Comparison of ENCODE assay signal across 2 cellular contexts in the genomic region with DNA sequence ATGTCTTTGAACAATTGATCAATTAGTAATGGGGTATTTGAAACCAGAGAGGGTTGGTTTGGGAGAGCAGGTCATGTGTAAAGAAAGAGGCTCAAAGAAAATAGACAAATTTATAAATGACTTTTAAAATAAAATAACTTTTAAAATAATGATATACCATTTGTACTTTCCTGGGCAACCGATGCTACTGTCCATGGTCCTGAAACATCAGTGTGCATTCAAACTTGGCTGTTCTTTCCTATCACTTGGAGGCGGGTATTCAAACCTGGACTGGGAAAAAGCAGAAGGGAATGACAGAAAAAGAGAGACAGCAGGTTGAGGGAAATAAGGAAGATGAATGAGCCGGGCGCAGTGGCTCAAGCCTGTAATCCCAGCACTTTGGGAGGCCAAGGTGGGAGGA.
TF ChIP-seq lines count a peak whose summit lies in the region.

No MANE protein-coding gene starts in this region.

TF ChIP-seq in SK-N-SH, 30 proteins besides CTCF, POLR2A, EP300 and RAD21 (continued from another document):
- TF ChIP-seq, protein P1, sequence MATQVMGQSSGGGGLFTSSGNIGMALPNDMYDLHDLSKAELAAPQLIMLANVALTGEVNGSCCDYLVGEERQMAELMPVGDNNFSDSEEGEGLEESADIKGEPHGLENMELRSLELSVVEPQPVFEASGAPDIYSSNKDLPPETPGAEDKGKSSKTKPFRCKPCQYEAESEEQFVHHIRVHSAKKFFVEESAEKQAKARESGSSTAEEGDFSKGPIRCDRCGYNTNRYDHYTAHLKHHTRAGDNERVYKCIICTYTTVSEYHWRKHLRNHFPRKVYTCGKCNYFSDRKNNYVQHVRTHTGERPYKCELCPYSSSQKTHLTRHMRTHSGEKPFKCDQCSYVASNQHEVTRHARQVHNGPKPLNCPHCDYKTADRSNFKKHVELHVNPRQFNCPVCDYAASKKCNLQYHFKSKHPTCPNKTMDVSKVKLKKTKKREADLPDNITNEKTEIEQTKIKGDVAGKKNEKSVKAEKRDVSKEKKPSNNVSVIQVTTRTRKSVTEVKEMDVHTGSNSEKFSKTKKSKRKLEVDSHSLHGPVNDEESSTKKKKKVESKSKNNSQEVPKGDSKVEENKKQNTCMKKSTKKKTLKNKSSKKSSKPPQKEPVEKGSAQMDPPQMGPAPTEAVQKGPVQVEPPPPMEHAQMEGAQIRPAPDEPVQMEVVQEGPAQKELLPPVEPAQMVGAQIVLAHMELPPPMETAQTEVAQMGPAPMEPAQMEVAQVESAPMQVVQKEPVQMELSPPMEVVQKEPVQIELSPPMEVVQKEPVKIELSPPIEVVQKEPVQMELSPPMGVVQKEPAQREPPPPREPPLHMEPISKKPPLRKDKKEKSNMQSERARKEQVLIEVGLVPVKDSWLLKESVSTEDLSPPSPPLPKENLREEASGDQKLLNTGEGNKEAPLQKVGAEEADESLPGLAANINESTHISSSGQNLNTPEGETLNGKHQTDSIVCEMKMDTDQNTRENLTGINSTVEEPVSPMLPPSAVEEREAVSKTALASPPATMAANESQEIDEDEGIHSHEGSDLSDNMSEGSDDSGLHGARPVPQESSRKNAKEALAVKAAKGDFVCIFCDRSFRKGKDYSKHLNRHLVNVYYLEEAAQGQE (IDR thresholded peaks at IDR 0.05; ENCODE audit: low read depth, low read length), result peak; percentile 84

TF ChIP-seq in SK-N-SH treated with all-trans-retinoic acid at 6 μM for 48 hours, 23 proteins besides CTCF, POLR2A, EP300 and RAD21 (continued from another document):
- TF ChIP-seq RARB (CRISPR knock-in tag; IDR thresholded peaks at IDR 0.05) (no peak), SNAI2 (CRISPR knock-in tag; IDR thresholded peaks at IDR 0.05) (no peak), TOX (CRISPR knock-in tag; IDR thresholded peaks at IDR 0.05; ENCODE audit: borderline replicate concordance) (no peak), ZC3H10 (CRISPR knock-in tag; IDR thresholded peaks at IDR 0.05) (no peak), BACH2 (CRISPR knock-in tag; IDR thresholded peaks at IDR 0.05; ENCODE audit: borderline replicate concordance) (no peak), ZFP3 (CRISPR knock-in tag; IDR thresholded peaks at IDR 0.05) (no peak), GLIS3 (CRISPR knock-in tag; IDR thresholded peaks at IDR 0.05) (no peak), ZNF565 (CRISPR knock-in tag; conservative IDR thresholded peaks at IDR 0.05; ENCODE audit: low read depth) (no peak), ESRRG (CRISPR knock-in tag; IDR thresholded peaks at IDR 0.05) (no peak), ZNF8 (CRISPR knock-in tag; IDR thresholded peaks at IDR 0.05) (no peak), TCF4 (CRISPR knock-in tag; IDR thresholded peaks at IDR 0.05; ENCODE audit: borderline replicate concordance) (no peak)
- TF ChIP-seq, protein P2, sequence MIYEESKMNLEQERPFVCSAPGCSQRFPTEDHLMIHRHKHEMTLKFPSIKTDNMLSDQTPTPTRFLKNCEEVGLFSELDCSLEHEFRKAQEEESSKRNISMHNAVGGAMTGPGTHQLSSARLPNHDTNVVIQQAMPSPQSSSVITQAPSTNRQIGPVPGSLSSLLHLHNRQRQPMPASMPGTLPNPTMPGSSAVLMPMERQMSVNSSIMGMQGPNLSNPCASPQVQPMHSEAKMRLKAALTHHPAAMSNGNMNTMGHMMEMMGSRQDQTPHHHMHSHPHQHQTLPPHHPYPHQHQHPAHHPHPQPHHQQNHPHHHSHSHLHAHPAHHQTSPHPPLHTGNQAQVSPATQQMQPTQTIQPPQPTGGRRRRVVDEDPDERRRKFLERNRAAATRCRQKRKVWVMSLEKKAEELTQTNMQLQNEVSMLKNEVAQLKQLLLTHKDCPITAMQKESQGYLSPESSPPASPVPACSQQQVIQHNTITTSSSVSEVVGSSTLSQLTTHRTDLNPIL (CRISPR knock-in tag; IDR thresholded peaks at IDR 0.05; ENCODE audit: low read depth), result no peak
